ENCODE assay signal across 15 cellular contexts in genomic region chr3:182605882-182606611, GRCh38.
DNase-seq lines count a peak whose midpoint lies in the region; ATAC-seq and TF ChIP-seq lines count a peak whose summit lies in the region.
"Had no signal": no experiment of that assay in that cellular context is flagged by ENCODE, and none has a peak within 500 bp of the region (broad histone marks: within the 10 kb centered on the region; RNA-seq: fewer than 3 reads in every experiment).

No MANE protein-coding gene starts in this region.

- H3K27ac Mint-ChIP-seq in WTC11: no peak overlapping the region
- H3K27ac Mint-ChIP-seq: CD8-positive, alpha-beta T cell had no signal

- peak; percentile 52 for DNase-seq in HT-29 (ENCODE audit: low spot score)
- no peak for DNase-seq in Peyer's patch
- no peak for DNase-seq in left lung
- no peak for DNase-seq in stomach
- DNase-seq in NCI-H1105 treated with DMSO at 0.1 percent for 48 hours (lab: John Stamatoyannopoulos, UW): no peak
- no peak for DNase-seq in DMS53 (lab: John Stamatoyannopoulos, UW)
- DNase-seq in WTC11 (ENCODE audit: low spot score): no peak
- DNase-seq: CD8-positive, alpha-beta T cell; EL; KBM-7; MG63; NCI-H1105; NCI-H187 treated with DMSO at 0.1 percent for 48 hours; NCI-H524 treated with DMSO at 0.1 percent for 48 hours had no signal

- H3K9me3 ChIP-seq in Peyer's patch: no peaks in the 10 kb centered on the region
- no peaks in the 10 kb centered on the region for H3K9me3 ChIP-seq in left lung
- H3K9me3 ChIP-seq in stomach: no peaks in the 10 kb centered on the region
- H3K9me3 ChIP-seq: MG63 had no signal

- H3K4me3 Mint-ChIP-seq in WTC11: no peak overlapping the region
- H3K4me3 Mint-ChIP-seq: CD8-positive, alpha-beta T cell had no signal

- TF ChIP-seq EP300 in stomach (IDR thresholded peaks at IDR 0.05): no peak

- intact Hi-C loops in left lung (cut with DNase I) (no loop called here), stomach (cut with DNase I; ENCODE audit: low total_unique reads) (no loop called here)

- TF ChIP-seq CTCF in Peyer's patch (IDR thresholded peaks at IDR 0.05) (no peak), left lung (IDR thresholded peaks at IDR 0.05) (no peak), stomach (IDR thresholded peaks at IDR 0.05) (no peak), WTC11 (IDR thresholded peaks at IDR 0.05) (no peak)

- H3K36me3 ChIP-seq in Peyer's patch (no peaks in the 10 kb centered on the region), left lung (no peaks in the 10 kb centered on the region), stomach (no peaks in the 10 kb centered on the region)
- H3K36me3 ChIP-seq: MG63 had no signal

- no peaks in the 10 kb centered on the region for H3K27me3 Mint-ChIP-seq in WTC11 (ENCODE audit: low read depth)

- ATAC-seq in left lung (peak; percentile 74), WTC11 (no peak)
- ATAC-seq: CD8-positive, alpha-beta T cell had no signal

- TF ChIP-seq POLR2A in Peyer's patch (IDR thresholded peaks at IDR 0.05): no peak
- no peak for TF ChIP-seq POLR2A in stomach (IDR thresholded peaks at IDR 0.05)

- H3K4me3 ChIP-seq in Peyer's patch (no peak overlapping the region), left lung (no peak overlapping the region), stomach (no peak overlapping the region)
- H3K4me3 ChIP-seq: MG63 had no signal

- peaks cover 10% of the 10 kb centered on the region for H3K4me1 Mint-ChIP-seq in WTC11

- peak overlapping the region in 3 of 4 donors; percentile 38 to 74 (median 49) for H3K27ac ChIP-seq in Peyer's patch
- no peak overlapping the region for H3K27ac ChIP-seq in left lung
- peak overlapping the region in 4 of 5 donors; percentile 37 to 66 (median 52) for H3K27ac ChIP-seq in stomach
- H3K27ac ChIP-seq: HL-60 had no signal

- WGBS in stomach, 5 donors: 28 to 50% (median 36%) methylated on average over 5 of the region's 5 CpGs

- no peaks in the 10 kb centered on the region for H3K9me3 Mint-ChIP-seq in WTC11
- H3K9me3 Mint-ChIP-seq: CD8-positive, alpha-beta T cell had no signal

- H3K4me1 ChIP-seq in Peyer's patch (peaks cover 0 to 35% (median 3%) of the 10 kb centered on the region in 4 donors), left lung (peaks cover 0 to 3% of the 10 kb centered on the region in 2 donors), stomach (peaks cover 4 to 25% (median 8%) of the 10 kb centered on the region in 4 donors)

- CTCF ChIA-PET in WTC11 (lab: Charles Lee): no interaction called here

- H3K27me3 ChIP-seq in Peyer's patch (no peaks in the 10 kb centered on the region), left lung (no peaks in the 10 kb centered on the region), stomach (no peaks in the 10 kb centered on the region)
- H3K27me3 ChIP-seq: MG63 had no signal

- POLR2A ChIA-PET in WTC11 (lab: Charles Lee): no interaction called here

- H3K36me3 Mint-ChIP-seq in WTC11: no peaks in the 10 kb centered on the region
- H3K36me3 Mint-ChIP-seq: CD8-positive, alpha-beta T cell had no signal

TF ChIP-seq in WTC11, 78 proteins besides CTCF, POLR2A, EP300 and RAD21 (continues in another document):
- TF ChIP-seq PRDM15 (CRISPR knock-in tag; IDR thresholded peaks at IDR 0.05) (no peak), FOXJ3 (CRISPR knock-in tag; IDR thresholded peaks at IDR 0.05; ENCODE audit: borderline replicate concordance) (no peak), ESRRA (CRISPR knock-in tag; IDR thresholded peaks at IDR 0.05; ENCODE audit: borderline replicate concordance) (no peak), SP1 (CRISPR knock-in tag; conservative IDR thresholded peaks at IDR 0.05) (no peak), PREB (CRISPR knock-in tag; IDR thresholded peaks at IDR 0.05; ENCODE audit: borderline replicate concordance) (no peak), ZNF281 (CRISPR knock-in tag; IDR thresholded peaks at IDR 0.05) (no peak), ZNF671 (CRISPR knock-in tag; IDR thresholded peaks at IDR 0.05) (no peak), GABPB1 (CRISPR knock-in tag; IDR thresholded peaks at IDR 0.05) (no peak), HMGXB4 (CRISPR knock-in tag; IDR thresholded peaks at IDR 0.05) (no peak), OVOL2 (CRISPR knock-in tag; IDR thresholded peaks at IDR 0.05; ENCODE audit: borderline replicate concordance) (no peak), CREM (CRISPR knock-in tag; IDR thresholded peaks at IDR 0.05) (no peak), ATF3 (CRISPR knock-in tag; conservative IDR thresholded peaks at IDR 0.05) (no peak), SMAD3 (CRISPR knock-in tag; IDR thresholded peaks at IDR 0.05; ENCODE audit: borderline replicate concordance) (no peak)

Comparison
In these comparisons a context has a peak if more than half of its experiments do, and no peak if none do; other contexts are left out.
1. H3K27ac ChIP-seq: peak in Peyer's patch (3 of 4) and stomach (4 of 5); none in left lung (0 of 2).